In the genomic region with DNA sequence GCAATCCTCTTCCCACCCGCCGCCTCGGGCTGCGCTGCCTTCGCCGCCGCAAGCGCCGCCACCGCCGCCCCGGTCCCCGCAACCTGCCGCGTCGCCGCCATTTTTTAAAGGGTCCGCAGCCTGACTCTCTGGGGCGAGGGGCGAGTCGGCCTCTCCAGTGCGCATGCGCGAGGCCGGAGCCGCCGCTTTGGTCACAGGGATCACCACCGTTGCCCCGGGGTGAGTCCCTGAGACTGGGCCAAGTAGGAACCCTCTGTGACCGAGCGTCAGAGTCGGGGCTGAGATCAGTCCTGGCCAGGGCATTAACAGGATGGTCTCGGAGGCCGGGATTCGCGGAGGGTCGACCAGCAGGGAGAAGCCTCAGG, we compare ENCODE assay signal across 11 cellular contexts. TPM values are rescaled to one million over a fixed set of nuclear protein-coding genes. Genes with fewer than 3 reads are reported as not detected.
DNase-seq lines count a peak whose midpoint lies in the region; ATAC-seq, FAIRE-seq and TF ChIP-seq lines count a peak whose summit lies in the region.
"Had no signal": no experiment of that assay in that cellular context is flagged by ENCODE, and none has a peak within 500 bp of the region (broad histone marks: within the 10 kb centered on the region; RNA-seq: fewer than 3 reads in every experiment).

No MANE protein-coding gene starts in this region.

- H3K36me3 Mint-ChIP-seq in activated CD4-positive, alpha-beta T cell treated with anti-CD3 and anti-CD28 coated beads for 36 hours (ENCODE audit: low read depth): peaks cover 6% of the 10 kb centered on the region
- H3K36me3 Mint-ChIP-seq: CD14-positive monocyte had no signal

- H3K27me3 Mint-ChIP-seq in activated CD4-positive, alpha-beta T cell treated with anti-CD3 and anti-CD28 coated beads for 36 hours: peaks cover 3% of the 10 kb centered on the region

- POLR2A ChIA-PET in activated CD4-positive, alpha-beta T cell treated with anti-CD3 and anti-CD28 coated beads for 36 hours (lab: Charles Lee): no interaction called here

- H3K4me3 Mint-ChIP-seq in activated CD4-positive, alpha-beta T cell treated with anti-CD3 and anti-CD28 coated beads for 36 hours: no peak overlapping the region

- CTCF ChIA-PET in activated CD4-positive, alpha-beta T cell treated with anti-CD3 and anti-CD28 coated beads for 36 hours (lab: Charles Lee): no interaction called here

- no peak for FAIRE-seq in GM19239 (lab: Jason Lieb, UNC)
- FAIRE-seq: bronchial epithelial cell had no signal

- no peaks in the 10 kb centered on the region for H4K20me1 ChIP-seq in osteoblast (ENCODE audit: insufficient read depth, low read length)

- no peak overlapping the region for H3K27ac Mint-ChIP-seq in activated CD4-positive, alpha-beta T cell treated with anti-CD3 and anti-CD28 coated beads for 36 hours
- H3K27ac Mint-ChIP-seq: CD14-positive monocyte, memory B cell had no signal

- H3K79me2 ChIP-seq in ACC112 (ENCODE audit: control insufficient read depth, insufficient read depth, low read length, unreplicated experiment) (no peaks in the 10 kb centered on the region), osteoblast (ENCODE audit: insufficient read depth, low read length) (no peaks in the 10 kb centered on the region)

- H3K4me1 ChIP-seq in ACC112 (ENCODE audit: control insufficient read depth, insufficient read depth, low read length, unreplicated experiment): no peaks in the 10 kb centered on the region
- H3K4me1 ChIP-seq in osteoblast (ENCODE audit: insufficient read depth, low read length): no peaks in the 10 kb centered on the region

- no peak for ATAC-seq in HG03354 (IDR thresholded peaks at IDR 0.05; ENCODE audit: poor library complexity, severe bottlenecking, unreplicated experiment)
- no peak for ATAC-seq in activated CD4-positive, alpha-beta T cell treated with anti-CD3 and anti-CD28 coated beads for 36 hours

- peak; percentile 63 for DNase-seq in NCI-H748 (lab: John Stamatoyannopoulos, UW; ENCODE audit: unreplicated experiment)
- DNase-seq in fibroblast of pulmonary artery (ENCODE audit: low read depth): no peak
- peak; percentile 90 for DNase-seq in osteoblast (ENCODE audit: insufficient read length, low spot score, missing footprints)
- DNase-seq in GM19239 (ENCODE audit: insufficient read length, low spot score): no peak
- no peak for DNase-seq in activated CD4-positive, alpha-beta T cell treated with anti-CD3 and anti-CD28 coated beads for 36 hours
- no peak for DNase-seq in LoVo (ENCODE audit: low spot score)

- H3K9me3 ChIP-seq in osteoblast (ENCODE audit: low read depth, low read length): no peaks in the 10 kb centered on the region

- H2AFZ ChIP-seq in ACC112 (ENCODE audit: low read length, unreplicated experiment): no peak overlapping the region
- H2AFZ ChIP-seq in osteoblast (ENCODE audit: low read length): peak overlapping the region; percentile 56

- H3K36me3 ChIP-seq in ACC112 (ENCODE audit: insufficient read depth, low read length): no peaks in the 10 kb centered on the region
- H3K36me3 ChIP-seq in osteoblast (ENCODE audit: insufficient read depth, low read length): no peaks in the 10 kb centered on the region

- H3K27ac ChIP-seq in ACC112 (ENCODE audit: low read depth, low read length): no peak overlapping the region
- no peak overlapping the region for H3K27ac ChIP-seq in osteoblast (ENCODE audit: low read depth, low read length)

- TF ChIP-seq CTCF in fibroblast of pulmonary artery (IDR thresholded peaks at IDR 0.05; ENCODE audit: low read length, missing control alignments) (no peak), osteoblast (IDR thresholded peaks at IDR 0.05; ENCODE audit: extremely low read depth, low read depth, low read length) (no peak)

- peak overlapping the region; percentile 61 for H3K4me2 ChIP-seq in osteoblast (ENCODE audit: insufficient read depth, low read length)

- H3K4me3 ChIP-seq in ACC112 (ENCODE audit: low read depth, low read length) (peak overlapping the region; percentile 71), fibroblast of pulmonary artery (replicated peaks; ENCODE audit: low read depth, low read length) (peak overlapping the region; percentile 30), osteoblast (ENCODE audit: insufficient read depth, low read length) (peak overlapping the region; percentile 62)

- intact Hi-C loops in activated CD4-positive, alpha-beta T cell treated with anti-CD3 and anti-CD28 coated beads for 36 hours (cut with DNase I, micrococcal nuclease): no loop called here

- H3K9me3 Mint-ChIP-seq in activated CD4-positive, alpha-beta T cell treated with anti-CD3 and anti-CD28 coated beads for 36 hours (ENCODE audit: low read depth): peaks cover 24% of the 10 kb centered on the region

- H3K4me1 Mint-ChIP-seq in activated CD4-positive, alpha-beta T cell treated with anti-CD3 and anti-CD28 coated beads for 36 hours: no peaks in the 10 kb centered on the region
- H3K4me1 Mint-ChIP-seq: CD14-positive monocyte had no signal

- H3K27me3 ChIP-seq in ACC112 (ENCODE audit: insufficient read depth, low read length): no peaks in the 10 kb centered on the region
- H3K27me3 ChIP-seq in osteoblast (ENCODE audit: insufficient read depth, low read length): no peaks in the 10 kb centered on the region

RNA-seq across cellular contexts. Expression of gene ZNF146, which starts 42.6 kb away (rescaled TPM):
- total RNA-seq in osteoblast: 65.7 and 82.2 TPM in 2 replicates
- 100 to 1,000 TPM; 105 to 111 TPM for total RNA-seq in activated CD4-positive, alpha-beta T cell treated with anti-CD3 and anti-CD28 coated beads for 36 hours

RNA-seq across cellular contexts. Expression of gene ZNF565, which starts 43.0 kb away (rescaled TPM):
- total RNA-seq in osteoblast: 6.9 and 7.1 TPM in 2 replicates
- 1 to 10 TPM; 2.8 to 2.9 TPM for total RNA-seq in activated CD4-positive, alpha-beta T cell treated with anti-CD3 and anti-CD28 coated beads for 36 hours

Comparison
In these comparisons a context has a peak if more than half of its experiments do, and no peak if none do; other contexts are left out.
1. DNase-seq: peak in NCI-H748 (single experiment) and osteoblast (single experiment); none in fibroblast of pulmonary artery (single experiment), GM19239 (single experiment), activated CD4-positive, alpha-beta T cell treated with anti-CD3 and anti-CD28 coated beads for 36 hours (single experiment) and LoVo (single experiment).
2. Peak in every context shown above with its lines, with median percentiles within 50 percentile points of each other: H3K4me3 ChIP-seq.